8 cellular contexts compared by ENCODE assay signal in the genomic region with DNA sequence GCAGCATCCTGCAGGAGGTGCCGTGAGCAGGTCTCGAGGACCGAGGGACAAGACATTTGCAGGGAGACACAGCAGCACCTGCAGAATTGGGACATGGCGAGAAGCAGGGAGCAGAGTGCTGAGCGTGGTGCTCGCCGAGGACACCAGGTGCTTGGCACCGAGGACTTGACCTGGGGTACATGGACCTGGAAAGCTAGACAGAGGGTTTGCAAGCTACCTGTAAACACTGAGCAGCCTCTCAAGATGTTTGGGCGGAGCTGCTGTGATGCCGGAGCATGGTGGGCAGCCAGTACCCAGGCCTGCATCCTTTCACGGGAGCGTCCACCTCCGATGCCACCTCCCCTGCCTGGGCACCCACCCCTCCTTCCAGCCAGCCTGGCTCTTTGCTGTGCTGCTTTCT.
"Had no signal": no experiment of that assay in that cellular context is flagged by ENCODE, and none has a peak within 500 bp of the region (broad histone marks: within the 10 kb centered on the region; RNA-seq: fewer than 3 reads in every experiment).

No MANE protein-coding gene starts in this region.

- H3K4me3 Mint-ChIP-seq: GM23338, H9, HFFc6 had no signal

- H3K9me3 ChIP-seq: HAP-1 had no signal

- H3K36me3 ChIP-seq: HAP-1 had no signal

- H3K4me1 ChIP-seq: HAP-1 had no signal

- H2AFZ ChIP-seq: GM23248, GM23338 had no signal

- H3K4me2 ChIP-seq: GM23338 had no signal

- H3K4me3 ChIP-seq: GM23248, GM23338, HAP-1 had no signal

- H3K27ac Mint-ChIP-seq: GM23338, H9, HFFc6 had no signal

- H3K4me1 Mint-ChIP-seq: GM23338, H9 had no signal

- DNase-seq: GM23248, GOT3, H7, H9, HCEC 1CT, HFFc6 had no signal

- H3K27ac ChIP-seq: GM23248 had no signal
